ENCODE assay signal across 8 cellular contexts in genomic region chr10:43137701-43137970, GRCh38. TPM values are rescaled to one million over a fixed set of nuclear protein-coding genes. Genes with fewer than 3 reads are reported as not detected.
DNase-seq lines count a peak whose midpoint lies in the region; ATAC-seq lines count a peak whose summit lies in the region.

No MANE protein-coding gene starts in this region.

- H3K36me3 Mint-ChIP-seq in T-helper 1 cell treated with Interleukin-12 subunit alpha and Interleukin-12 subunit beta and Interleukin-4 antibody, amounts not matched to agents 30 μg/mL and 1 μg/mL, for 36 hours (ENCODE audit: low read depth), result peaks cover 41% of the 10 kb centered on the region
- H3K36me3 Mint-ChIP-seq in dendritic cell treated with granulocyte-macrophage colony-stimulating factor and Interleukin-4, amounts not matched to agents 40 ng/mL and 50 ng/mL, for 4 days (ENCODE audit: low read depth), result peaks cover 30% of the 10 kb centered on the region

- peak overlapping the region; percentile 98 for H3K27ac Mint-ChIP-seq in T-helper 1 cell treated with Interleukin-12 subunit alpha and Interleukin-12 subunit beta and Interleukin-4 antibody, amounts not matched to agents 30 μg/mL and 1 μg/mL, for 36 hours
- H3K27ac Mint-ChIP-seq in dendritic cell treated with granulocyte-macrophage colony-stimulating factor and Interleukin-4, amounts not matched to agents 40 ng/mL and 50 ng/mL, for 4 days, result peak overlapping the region; percentile 90

- peaks cover 52% of the 10 kb centered on the region for H3K4me1 Mint-ChIP-seq in T-helper 1 cell treated with Interleukin-12 subunit alpha and Interleukin-12 subunit beta and Interleukin-4 antibody, amounts not matched to agents 30 μg/mL and 1 μg/mL, for 36 hours (ENCODE audit: low read depth)
- peaks cover 62% of the 10 kb centered on the region for H3K4me1 Mint-ChIP-seq in dendritic cell treated with granulocyte-macrophage colony-stimulating factor and Interleukin-4, amounts not matched to agents 40 ng/mL and 50 ng/mL, for 4 days (ENCODE audit: low read depth)

- peak; percentile 14 for ATAC-seq in HG03280 (IDR thresholded peaks at IDR 0.05; ENCODE audit: unreplicated experiment)
- ATAC-seq in left lobe of liver, result peak; percentile 67

- H3K4me3 Mint-ChIP-seq in T-helper 1 cell treated with Interleukin-12 subunit alpha and Interleukin-12 subunit beta and Interleukin-4 antibody, amounts not matched to agents 30 μg/mL and 1 μg/mL, for 36 hours, result peak overlapping the region; percentile 97
- peak overlapping the region; percentile 89 for H3K4me3 Mint-ChIP-seq in dendritic cell treated with granulocyte-macrophage colony-stimulating factor and Interleukin-4, amounts not matched to agents 40 ng/mL and 50 ng/mL, for 4 days

- intact Hi-C loops in dendritic cell treated with granulocyte-macrophage colony-stimulating factor and Interleukin-4, amounts not matched to agents 40 ng/mL and 50 ng/mL, for 4 days (cut with micrococcal nuclease), result no loop called here

- no peaks in the 10 kb centered on the region for H3K27me3 Mint-ChIP-seq in T-helper 1 cell treated with Interleukin-12 subunit alpha and Interleukin-12 subunit beta and Interleukin-4 antibody, amounts not matched to agents 30 μg/mL and 1 μg/mL, for 36 hours (ENCODE audit: low read depth)
- no peaks in the 10 kb centered on the region for H3K27me3 Mint-ChIP-seq in dendritic cell treated with granulocyte-macrophage colony-stimulating factor and Interleukin-4, amounts not matched to agents 40 ng/mL and 50 ng/mL, for 4 days

- peak; percentile 55 for DNase-seq in activated naive CD4-positive, alpha-beta T cell treated with Interleukin-2 at 50 U/mL for 16 hours
- DNase-seq in activated naive CD4-positive, alpha-beta T cell (lab: John Stamatoyannopoulos, UW), result no peak
- no peak for DNase-seq in left lobe of liver (ENCODE audit: low spot score)
- peak; percentile 48 to 59 for DNase-seq in stimulated activated CD4-positive, alpha-beta T cell treated with anti-CD3 and anti-CD28 coated beads, Interleukin-2, amount 100 ng/mL, for 24 hours
- DNase-seq in HuH-7.5 (ENCODE audit: low spot score), result no peak

- no peaks in the 10 kb centered on the region for H3K9me3 Mint-ChIP-seq in T-helper 1 cell treated with Interleukin-12 subunit alpha and Interleukin-12 subunit beta and Interleukin-4 antibody, amounts not matched to agents 30 μg/mL and 1 μg/mL, for 36 hours
- no peaks in the 10 kb centered on the region for H3K9me3 Mint-ChIP-seq in dendritic cell treated with granulocyte-macrophage colony-stimulating factor and Interleukin-4, amounts not matched to agents 40 ng/mL and 50 ng/mL, for 4 days

RNA-seq across cellular contexts. Expression of gene CSGALNACT2, which starts 0.6 kb away (rescaled TPM):
- total RNA-seq in left lobe of liver, result 5.5 TPM

Comparison
In these comparisons a context has a peak if more than half of its experiments do, and no peak if none do; other contexts are left out.
1. DNase-seq: peak in activated naive CD4-positive, alpha-beta T cell treated with Interleukin-2 at 50 U/mL for 16 hours (single experiment) and stimulated activated CD4-positive, alpha-beta T cell treated with anti-CD3 and anti-CD28 coated beads, Interleukin-2, amount 100 ng/mL, for 24 hours (2 of 2); none in activated naive CD4-positive, alpha-beta T cell (0 of 4), left lobe of liver (single experiment) and HuH-7.5 (single experiment).